22 cellular contexts compared by ENCODE assay signal in the genomic region with DNA sequence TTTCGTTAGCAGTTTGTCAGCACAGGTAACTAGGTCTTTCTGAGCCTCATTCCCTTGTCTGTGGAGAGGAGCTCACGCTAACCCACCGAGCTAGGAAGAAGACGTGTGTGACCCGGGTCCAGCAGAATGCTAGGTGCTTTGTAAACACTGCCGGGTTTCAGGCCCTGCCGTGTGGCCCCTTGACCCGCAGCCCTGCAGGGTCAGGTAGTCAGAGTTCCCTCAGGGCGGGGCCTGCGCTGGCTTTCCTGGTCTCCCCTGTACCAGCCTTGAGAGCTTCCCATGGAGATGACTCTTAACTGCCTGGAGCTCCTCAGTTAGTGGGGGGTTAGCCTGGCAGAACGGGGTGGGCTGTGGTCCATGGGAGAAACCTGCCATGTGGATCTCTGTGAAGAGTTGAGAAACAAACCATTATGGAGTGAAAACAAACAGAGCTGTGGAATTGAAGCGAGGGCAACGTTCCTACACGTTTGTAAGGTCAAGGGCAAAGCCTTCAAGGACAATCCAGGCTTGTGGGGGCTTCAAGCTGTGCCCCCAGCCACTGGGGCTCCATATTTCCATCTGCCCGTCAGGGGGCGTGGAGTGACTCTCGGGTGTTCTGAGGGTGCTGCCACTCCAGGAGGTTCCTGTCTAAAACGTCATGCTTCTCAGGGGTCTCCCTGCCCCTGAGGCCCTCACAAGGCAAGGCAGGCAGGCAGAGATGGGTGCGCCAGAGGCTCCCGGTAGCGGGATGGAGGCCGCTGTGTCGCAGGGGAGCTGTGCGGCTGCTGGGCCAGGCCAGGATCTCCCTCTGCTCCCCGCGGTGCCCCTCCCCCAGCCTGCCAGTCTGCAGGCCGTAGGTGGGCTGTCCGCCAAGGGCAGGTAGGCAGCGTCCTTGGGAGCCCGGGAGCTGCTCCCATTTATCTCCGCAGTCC. TPM values are rescaled to one million over a fixed set of nuclear protein-coding genes. Genes with fewer than 3 reads are reported as not detected.
"Had no signal": no experiment of that assay in that cellular context is flagged by ENCODE, and none has a peak within 500 bp of the region (broad histone marks: within the 10 kb centered on the region; RNA-seq: fewer than 3 reads in every experiment).

No MANE protein-coding gene starts in this region.

- H3K9me3 ChIP-seq: ascending aorta, breast epithelium, gastrocnemius medialis, sigmoid colon had no signal

- H3K4me1 Mint-ChIP-seq: activated naive CD4-positive, alpha-beta T cell treated with anti-CD3 and anti-CD28 coated beads, Interleukin-2, amount 50 U/mL, for 24 hours had no signal

- H3K4me1 ChIP-seq: ascending aorta, breast epithelium, gastrocnemius medialis, parathyroid adenoma, sigmoid colon had no signal

- H3K27ac Mint-ChIP-seq: activated CD4-positive, alpha-beta memory T cell treated with anti-CD3 and anti-CD28 coated beads, Interleukin-2, amount 10 ng/mL, durations not matched to agents 7 days and 5 days; activated naive CD4-positive, alpha-beta T cell treated with anti-CD3 and anti-CD28 coated beads, Interleukin-2, amount 50 U/mL, for 24 hours; activated T-helper 17 cell treated with anti-CD3 and anti-CD28 coated beads, Interleukin-2, amount 50 U/mL, for 72 hours; stimulated activated naive B cell treated with anti-CD40 and anti-IgM and Interleukin-4, amounts not matched to agents 10 μg/mL and 1 μg/mL and 100 μg/mL, for 72 hours had no signal

- H2AFZ ChIP-seq: parathyroid adenoma had no signal

- H3K9me3 Mint-ChIP-seq: activated CD4-positive, alpha-beta memory T cell treated with anti-CD3 and anti-CD28 coated beads, Interleukin-2, amount 10 ng/mL, durations not matched to agents 7 days and 5 days; activated naive CD4-positive, alpha-beta T cell treated with anti-CD3 and anti-CD28 coated beads, Interleukin-2, amount 50 U/mL, for 24 hours; activated T-helper 17 cell treated with anti-CD3 and anti-CD28 coated beads, Interleukin-2, amount 50 U/mL, for 72 hours; stimulated activated naive B cell treated with anti-CD40 and anti-IgM and Interleukin-4, amounts not matched to agents 10 μg/mL and 1 μg/mL and 100 μg/mL, for 72 hours had no signal

- FAIRE-seq: keratinocyte had no signal

- H3K4me3 Mint-ChIP-seq: activated CD4-positive, alpha-beta memory T cell treated with anti-CD3 and anti-CD28 coated beads, Interleukin-2, amount 10 ng/mL, durations not matched to agents 7 days and 5 days; activated naive CD4-positive, alpha-beta T cell treated with anti-CD3 and anti-CD28 coated beads, Interleukin-2, amount 50 U/mL, for 24 hours; activated T-helper 17 cell treated with anti-CD3 and anti-CD28 coated beads, Interleukin-2, amount 50 U/mL, for 72 hours; stimulated activated naive B cell treated with anti-CD40 and anti-IgM and Interleukin-4, amounts not matched to agents 10 μg/mL and 1 μg/mL and 100 μg/mL, for 72 hours had no signal

- H3K36me3 Mint-ChIP-seq: stimulated activated naive B cell treated with anti-CD40 and anti-IgM and Interleukin-4, amounts not matched to agents 10 μg/mL and 1 μg/mL and 100 μg/mL, for 72 hours had no signal

- H3K9ac ChIP-seq: parathyroid adenoma had no signal

- DNase-seq: activated CD4-positive, alpha-beta memory T cell treated with anti-CD3 and anti-CD28 coated beads, Interleukin-2, amount 10 ng/mL, durations not matched to agents 7 days and 5 days; activated CD4-positive, alpha-beta T cell treated with anti-CD3 and anti-CD28 coated beads for 48 hours; activated CD4-positive, CD25-positive, alpha-beta regulatory T cell; activated T-cell treated with anti-CD3 and anti-CD28 coated beads, Interleukin-2, amount 50 U/mL, for 1 hour; effector CD4-positive, alpha-beta T cell; gastrocnemius medialis; head of caudate nucleus; midbrain; stimulated activated naive B cell treated with anti-CD40 and anti-IgM and Interleukin-4, amounts not matched to agents 10 μg/mL and 1 μg/mL and 100 μg/mL, for 72 hours had no signal

- ATAC-seq: activated T-helper 17 cell treated with anti-CD3 and anti-CD28 coated beads, Interleukin-2, amount 50 U/mL, for 72 hours; esophagus mucosa; gastrocnemius medialis; left lobe of liver had no signal

- H3K36me3 ChIP-seq: ascending aorta, breast epithelium, gastrocnemius medialis, sigmoid colon had no signal

- H3K27ac ChIP-seq: ascending aorta, breast epithelium, coronary artery, gastrocnemius medialis, parathyroid adenoma, sigmoid colon had no signal

- H3K4me3 ChIP-seq: ascending aorta, breast epithelium, coronary artery, gastrocnemius medialis, sigmoid colon had no signal

RNA-seq across cellular contexts. Expression of a gene that starts 23.8 kb away (rescaled TPM):
- total RNA-seq: activated CD4-positive, alpha-beta memory T cell treated with anti-CD3 and anti-CD28 coated beads, Interleukin-2, amount 10 ng/mL, durations not matched to agents 7 days and 5 days; ascending aorta; breast epithelium; gastrocnemius medialis; lung microvascular endothelial cell; sigmoid colon; ureter had no signal
- polyA plus RNA-seq: keratinocyte, neural cell had no signal
